Comparison of ENCODE assay signal across 13 cellular contexts in the genomic region with DNA sequence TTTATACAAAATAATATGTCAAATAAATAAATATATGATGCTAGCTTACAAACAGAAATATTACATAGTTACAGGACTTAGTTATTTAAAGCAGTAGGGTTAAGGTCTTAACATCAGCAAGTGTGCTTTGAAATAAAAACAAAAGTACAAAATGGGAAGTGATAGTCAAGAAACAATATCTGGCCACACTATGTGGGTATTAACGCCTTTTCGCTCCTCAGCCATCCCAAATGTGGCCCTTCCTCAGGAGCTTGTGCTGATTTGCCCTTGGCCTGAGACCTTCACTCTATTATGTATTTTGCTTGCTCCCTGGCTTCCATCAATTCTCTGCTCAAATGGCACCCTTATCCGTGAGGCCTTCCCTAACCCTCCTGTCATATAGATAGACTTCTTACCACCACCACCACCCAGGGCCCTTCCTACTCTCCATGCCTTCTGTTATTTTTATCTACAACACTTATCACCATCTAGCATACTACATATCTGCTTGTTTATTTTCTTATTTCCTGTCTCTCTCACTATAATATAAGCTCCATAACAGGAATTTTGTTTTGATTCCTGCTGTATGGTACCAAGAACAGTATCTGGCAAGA. TPM values are rescaled to one million over a fixed set of nuclear protein-coding genes. Genes with fewer than 3 reads are reported as not detected.
DNase-seq lines count a peak whose midpoint lies in the region; ATAC-seq, FAIRE-seq and TF ChIP-seq lines count a peak whose summit lies in the region.
"Had no signal": no experiment of that assay in that cellular context is flagged by ENCODE, and none has a peak within 500 bp of the region (broad histone marks: within the 10 kb centered on the region; RNA-seq: fewer than 3 reads in every experiment).

No MANE protein-coding gene starts in this region.

- peaks cover 17% of the 10 kb centered on the region for H3K36me3 Mint-ChIP-seq in activated naive CD4-positive, alpha-beta T cell treated with anti-CD3 and anti-CD28 coated beads, Interleukin-2, amount 50 U/mL, for 24 hours

- intact Hi-C loops in endothelial cell of umbilical vein (cut with micrococcal nuclease) = loop anchor here (1.0 to 5.0 kb wide), 6 partner anchors 13 to 202 kb away; partner anchors contain the start of genes ARNT, ENSA and GOLPH3L

- no peak overlapping the region for H3K9ac ChIP-seq in endothelial cell of umbilical vein (replicated peaks; ENCODE audit: extremely low read depth, insufficient read depth, low read length)

- peak overlapping the region; percentile 77 for H3K4me3 Mint-ChIP-seq in activated naive CD4-positive, alpha-beta T cell treated with anti-CD3 and anti-CD28 coated beads, Interleukin-2, amount 50 U/mL, for 24 hours

- H3K27me3 ChIP-seq in SJCRH30 (no peaks in the 10 kb centered on the region), endothelial cell of umbilical vein (ENCODE audit: control insufficient read depth in 2 of 2, insufficient read depth in 2 of 2, low read length in 2 of 2) (no peaks in the 10 kb centered on the region), suprapubic skin (no peaks in the 10 kb centered on the region)

- H3K27me3 Mint-ChIP-seq in activated naive CD4-positive, alpha-beta T cell treated with anti-CD3 and anti-CD28 coated beads, Interleukin-2, amount 50 U/mL, for 24 hours = no peaks in the 10 kb centered on the region

- no peaks in the 10 kb centered on the region for H4K20me1 ChIP-seq in endothelial cell of umbilical vein (replicated peaks; ENCODE audit: control insufficient read depth, extremely low read depth, insufficient read depth, low read length)

- no peak for TF ChIP-seq CTCF in endothelial cell of umbilical vein (IDR thresholded peaks at IDR 0.05; ENCODE audit: extremely low read depth in 1 of 2, insufficient read depth in 1 of 2, low read depth in 1 of 2, low read length in 2 of 2)
- no peak for TF ChIP-seq CTCF in suprapubic skin (IDR thresholded peaks at IDR 0.05)

- WGBS in suprapubic skin = 92% methylated on average over 3 of the region's 3 CpGs

- H3K9me3 ChIP-seq in SJCRH30 (replicated peaks) = no peaks in the 10 kb centered on the region; the same call in 1 of the 2 replicates
- H3K9me3 ChIP-seq in endothelial cell of umbilical vein (replicated peaks; ENCODE audit: control insufficient read depth, insufficient read depth, low read length) = no peaks in the 10 kb centered on the region
- no peaks in the 10 kb centered on the region for H3K9me3 ChIP-seq in suprapubic skin

- no peaks in the 10 kb centered on the region for H3K36me3 ChIP-seq in SJCRH30
- H3K36me3 ChIP-seq in endothelial cell of umbilical vein (ENCODE audit: control insufficient read depth in 2 of 2, extremely low read depth in 1 of 2, insufficient read depth in 2 of 2, low read length in 2 of 2) = no peaks in the 10 kb centered on the region
- no peaks in the 10 kb centered on the region for H3K36me3 ChIP-seq in suprapubic skin

- TF ChIP-seq POLR2A in endothelial cell of umbilical vein (IDR thresholded peaks at IDR 0.05; ENCODE audit: low read depth, low read length) = no peak
- no peak for TF ChIP-seq POLR2A in suprapubic skin (IDR thresholded peaks at IDR 0.05)

- H3K9me1 ChIP-seq in endothelial cell of umbilical vein (replicated peaks; ENCODE audit: control insufficient read depth, extremely low read depth, insufficient read depth, low read length) = no peaks in the 10 kb centered on the region

- POLR2A ChIA-PET in endothelial cell of umbilical vein (lab: Charles Lee) = no interaction called here

- CTCF ChIA-PET in endothelial cell of umbilical vein (lab: Charles Lee) = interaction anchor here (0.8 to 1.8 kb wide), 3 partner anchors 11 to 71 kb away, joined by 4 to 8 read pairs (median 5); no protein-coding TSS in a partner anchor

- no peak overlapping the region for H3K4me2 ChIP-seq in endothelial cell of umbilical vein (ENCODE audit: insufficient read depth, low read length)

- H3K4me1 ChIP-seq in SJCRH30 (peaks cover 14% of the 10 kb centered on the region; the same call in 1 of the 2 replicates), endothelial cell of umbilical vein (ENCODE audit: control insufficient read depth, extremely low read depth, insufficient read depth, low read length) (peaks cover 23% of the 10 kb centered on the region), suprapubic skin (peaks cover 15% of the 10 kb centered on the region)

- no peak overlapping the region for H3K4me3 ChIP-seq in SJCRH30
- no peak overlapping the region for H3K4me3 ChIP-seq in endothelial cell of umbilical vein (replicated peaks in 1 of 3; ENCODE audit: insufficient read depth in 1 of 3, low read depth in 1 of 3, low read length in 3 of 3)
- peak overlapping the region; percentile 45 for H3K4me3 ChIP-seq in suprapubic skin

- peaks cover 80% of the 10 kb centered on the region for H3K4me1 Mint-ChIP-seq in activated naive CD4-positive, alpha-beta T cell treated with anti-CD3 and anti-CD28 coated beads, Interleukin-2, amount 50 U/mL, for 24 hours

- no peak for TF ChIP-seq EP300 in suprapubic skin (IDR thresholded peaks at IDR 0.05)

- no TSS peak for BruUV-seq in endothelial cell of umbilical vein (replicated peaks; lab: Mats Ljungman, UMichigan)

- peak overlapping the region; percentile 30 for H3K27ac Mint-ChIP-seq in activated naive CD4-positive, alpha-beta T cell treated with anti-CD3 and anti-CD28 coated beads, Interleukin-2, amount 50 U/mL, for 24 hours

- dilution Hi-C loops in endothelial cell of umbilical vein (cut with MboI; ENCODE audit: extremely low pct_ligation_motif_present, low sequenced_read_pairs) = no loop called here

- H2AFZ ChIP-seq in endothelial cell of umbilical vein (ENCODE audit: low read depth, low read length) = no peak overlapping the region

- no peak for ATAC-seq in GM19452 (IDR thresholded peaks at IDR 0.05; ENCODE audit: unreplicated experiment)

- no peak for FAIRE-seq in endothelial cell of umbilical vein (lab: Jason Lieb, UNC)
- FAIRE-seq: frontal cortex had no signal

- H3K27ac ChIP-seq in SJCRH30 (peak overlapping the region; percentile 93), endothelial cell of umbilical vein (ENCODE audit: insufficient read depth, low read depth, low read length) (peak overlapping the region; percentile 80), suprapubic skin (no peak overlapping the region)
- H3K27ac ChIP-seq: C4-2B had no signal

- no peaks in the 10 kb centered on the region for H3K9me3 Mint-ChIP-seq in activated naive CD4-positive, alpha-beta T cell treated with anti-CD3 and anti-CD28 coated beads, Interleukin-2, amount 50 U/mL, for 24 hours

- no peaks in the 10 kb centered on the region for H3K79me2 ChIP-seq in endothelial cell of umbilical vein (ENCODE audit: control insufficient read depth, insufficient read depth, low read length)

- no peak for DNase-seq in activated naive CD4-positive, alpha-beta T cell treated with Interleukin-2 at 50 U/mL for 16 hours
- no peak for DNase-seq in SJCRH30
- peak; percentile 41 for DNase-seq in endothelial cell of umbilical vein (ENCODE audit: low read depth, low spot score)
- DNase-seq in suprapubic skin (ENCODE audit: low spot score in 2 of 2) = no peak
- DNase-seq in central memory CD4-positive, alpha-beta T cell = no peak
- DNase-seq in DMS53 (lab: John Stamatoyannopoulos, UW) = no peak
- DNase-seq: activated CD8-positive, alpha-beta memory T cell treated with anti-CD3 and anti-CD28 coated beads, Interleukin-2, amount 50 U/mL, for 48 hours; caudate nucleus; left cardiac atrium had no signal

TF ChIP-seq in endothelial cell of umbilical vein, 7 proteins besides CTCF, POLR2A, EP300 and RAD21 (continues in another document):
- TF ChIP-seq JUN (IDR thresholded peaks at IDR 0.05; ENCODE audit: borderline replicate concordance, insufficient read depth, insufficient read length, low read depth) (no peak), GATA2 (IDR thresholded peaks at IDR 0.05; ENCODE audit: insufficient read depth, insufficient read length, low read depth, low read length) (no peak), MYC (IDR thresholded peaks at IDR 0.05; ENCODE audit: low read depth, low read length) (no peak), POLR2AphosphoS5 (IDR thresholded peaks at IDR 0.05; ENCODE audit: insufficient read depth, low read depth, low read length) (no peak)

RNA-seq across cellular contexts. Expression of gene CTSS, which starts 1.9 kb away (rescaled TPM):
- 14.2 and 14.4 TPM in 2 replicates for total RNA-seq in SJCRH30 (2014; rRNA removed; shearing (Covaris generic))
- total RNA-seq in endothelial cell of umbilical vein = 5.7 and 11.1 TPM in 2 replicates
- 3.5 and 4.0 TPM in 2 replicates for polyA plus RNA-seq in endothelial cell of umbilical vein
- 5.6 and 6.6 TPM in 2 replicates for polyA plus RNA-seq in endothelial cell of umbilical vein (2011; cell fraction: cytosol; rRNA removed)
- polyA plus RNA-seq in endothelial cell of umbilical vein (2011; cell fraction: nucleus; rRNA removed) = 2.8 and 3.2 TPM in 2 replicates
- polyA plus RNA-seq in endothelial cell of umbilical vein (2012) = 2.8 and 7.5 TPM in 2 replicates
- 7.3 and 12.3 TPM in 2 replicates for polyA minus RNA-seq in endothelial cell of umbilical vein
- polyA minus RNA-seq in endothelial cell of umbilical vein (2011; cell fraction: cytosol; rRNA and poly(A)+ RNA removed) = not detected
- 2.3 and 2.8 TPM in 2 replicates for polyA minus RNA-seq in endothelial cell of umbilical vein (2011; cell fraction: nucleus; rRNA and poly(A)+ RNA removed)
- total RNA-seq in suprapubic skin = 10 to 100 TPM in 3 of 4 donors, 1 to 10 TPM in 1; 6.7 to 21.7 (median 15.5) TPM

RNA-seq across cellular contexts. Expression of gene HORMAD1, which starts 43.0 kb away (rescaled TPM):
- total RNA-seq in SJCRH30 (2014; rRNA removed; shearing (Covaris generic)) = 0.36 TPM in 1 of 2 replicates, not detected in the other
- total RNA-seq in endothelial cell of umbilical vein = not detected in 2 replicates
- polyA plus RNA-seq in endothelial cell of umbilical vein = not detected in 2 replicates
- polyA plus RNA-seq in endothelial cell of umbilical vein (2011; cell fraction: cytosol; rRNA removed) = not detected in 2 replicates
- not detected in 2 replicates for polyA plus RNA-seq in endothelial cell of umbilical vein (2011; cell fraction: nucleus; rRNA removed)
- polyA plus RNA-seq in endothelial cell of umbilical vein (2012) = not detected in 2 replicates
- polyA minus RNA-seq in endothelial cell of umbilical vein = not detected in 2 replicates
- 1.2 TPM for polyA minus RNA-seq in endothelial cell of umbilical vein (2011; cell fraction: cytosol; rRNA and poly(A)+ RNA removed)
- polyA minus RNA-seq in endothelial cell of umbilical vein (2011; cell fraction: nucleus; rRNA and poly(A)+ RNA removed) = not detected in 2 replicates
- total RNA-seq in suprapubic skin = 10 to 100 TPM in 1 of 4 donors, 1 to 10 TPM in 2, not detected in 1; 6.7 to 11.3 (median 8.4) TPM

RNA-seq across cellular contexts. Expression of gene CTSK, which starts 44.3 kb away (rescaled TPM):
- total RNA-seq in SJCRH30 (2014; rRNA removed; shearing (Covaris generic)) = 0.97 and 1.3 TPM in 2 replicates
- total RNA-seq in endothelial cell of umbilical vein = 6.7 and 45.6 TPM in 2 replicates
- polyA plus RNA-seq in endothelial cell of umbilical vein = 18.5 and 20.3 TPM in 2 replicates
- polyA plus RNA-seq in endothelial cell of umbilical vein (2011; cell fraction: cytosol; rRNA removed) = 9.8 and 13.4 TPM in 2 replicates
- polyA plus RNA-seq in endothelial cell of umbilical vein (2011; cell fraction: nucleus; rRNA removed) = 36.0 and 42.3 TPM in 2 replicates
- 5.1 and 5.5 TPM in 2 replicates for polyA plus RNA-seq in endothelial cell of umbilical vein (2012)
- 16.3 and 17.0 TPM in 2 replicates for polyA minus RNA-seq in endothelial cell of umbilical vein
- polyA minus RNA-seq in endothelial cell of umbilical vein (2011; cell fraction: cytosol; rRNA and poly(A)+ RNA removed) = not detected
- 7.9 and 11.7 TPM in 2 replicates for polyA minus RNA-seq in endothelial cell of umbilical vein (2011; cell fraction: nucleus; rRNA and poly(A)+ RNA removed)
- 10 to 100 TPM; 46.3 to 98.0 (median 64.2) TPM for total RNA-seq in suprapubic skin
